In genomic region chr6:122758927-122759334, GRCh38 we compare ENCODE assay signal across 1 cellular context.
TF ChIP-seq lines count a peak whose summit lies in the region.

No MANE protein-coding gene starts in this region.

TF ChIP-seq in HepG2, 621 proteins besides CTCF, POLR2A, EP300 and RAD21:
- no peak for TF ChIP-seq ZNF18 (CRISPR knock-in tag; IDR thresholded peaks at IDR 0.05; ENCODE audit: insufficient replicate concordance)
- no peak for TF ChIP-seq TMF1 (CRISPR knock-in tag; IDR thresholded peaks at IDR 0.05; ENCODE audit: low read depth)
- no peak for TF ChIP-seq NBN (conservative IDR thresholded peaks at IDR 0.05)
- no peak for TF ChIP-seq ZNF549 (CRISPR knock-in tag; IDR thresholded peaks at IDR 0.05)
- no peak for TF ChIP-seq ZSCAN20 (CRISPR knock-in tag; IDR thresholded peaks at IDR 0.05; ENCODE audit: borderline replicate concordance)
- TF ChIP-seq RCOR2 (CRISPR knock-in tag; IDR thresholded peaks at IDR 0.05): no peak
- no peak for TF ChIP-seq EEA1 (CRISPR knock-in tag; IDR thresholded peaks at IDR 0.05; ENCODE audit: borderline replicate concordance)
- TF ChIP-seq HMGXB3 (CRISPR knock-in tag; IDR thresholded peaks at IDR 0.05; ENCODE audit: borderline replicate concordance): no peak
- TF ChIP-seq GATAD2A (CRISPR knock-in tag; IDR thresholded peaks at IDR 0.05): no peak
- TF ChIP-seq STAT5B (CRISPR knock-in tag; IDR thresholded peaks at IDR 0.05): no peak
- no peak for TF ChIP-seq ARID2 (CRISPR knock-in tag; IDR thresholded peaks at IDR 0.05; ENCODE audit: borderline replicate concordance)
- no peak for TF ChIP-seq RFX5 (IDR thresholded peaks at IDR 0.05; ENCODE audit: low read depth, low read length)
- no peak for TF ChIP-seq BRCA1 (CRISPR knock-in tag; IDR thresholded peaks at IDR 0.05)
- no peak for TF ChIP-seq ZBTB44 (CRISPR knock-in tag; IDR thresholded peaks at IDR 0.05)
- TF ChIP-seq NFKB2 (CRISPR knock-in tag; IDR thresholded peaks at IDR 0.05; ENCODE audit: borderline replicate concordance): no peak
